ENCODE assay signal across 1 cellular context in the genomic region with DNA sequence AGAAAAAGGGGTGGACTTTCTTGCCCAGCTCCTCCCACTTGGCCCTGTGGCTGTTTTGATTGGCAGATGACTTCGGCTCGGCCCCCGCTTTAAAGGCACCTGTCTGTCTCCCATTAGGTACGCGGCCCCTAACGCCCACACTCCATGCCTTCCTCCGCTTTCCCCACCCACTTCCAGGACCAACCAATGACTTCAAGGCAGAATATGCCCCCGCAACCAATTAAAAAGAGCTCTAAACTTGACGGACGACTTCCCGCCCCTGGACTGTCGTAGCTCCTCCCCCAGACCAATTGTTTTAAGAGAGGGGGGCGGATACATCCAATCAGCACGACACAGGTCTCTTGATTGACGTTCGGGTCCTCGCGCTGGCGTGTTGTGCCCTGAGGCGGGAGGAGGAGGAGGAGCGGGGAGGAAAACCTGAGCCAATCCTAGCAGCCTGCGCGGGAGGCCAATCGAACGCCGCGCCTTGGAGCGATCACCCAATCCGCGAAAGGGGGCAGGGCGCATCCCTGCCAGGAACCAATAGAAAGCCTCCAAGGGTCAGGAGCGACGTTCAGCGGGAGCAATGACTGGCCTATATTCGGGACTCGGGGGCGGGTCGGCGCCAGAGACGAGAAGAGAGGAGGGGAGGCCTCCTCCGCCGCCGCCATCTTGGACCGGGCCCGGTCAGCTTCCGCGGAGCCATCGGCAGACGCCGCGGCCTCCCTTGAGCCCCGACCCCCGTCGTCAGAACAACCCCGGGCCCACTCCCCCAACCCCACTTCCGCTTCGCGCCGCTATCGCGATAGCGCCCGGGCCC.
TF ChIP-seq lines count a peak whose summit lies in the region.

A gene (plus strand): TSS at position 649 of the 799 bp plus-strand sequence. CDS start 5,217 bp downstream, outside the sequence.

TF ChIP-seq in A549, 52 proteins besides CTCF, POLR2A, EP300 and RAD21 (continued from another document):
- TF ChIP-seq, protein P1, sequence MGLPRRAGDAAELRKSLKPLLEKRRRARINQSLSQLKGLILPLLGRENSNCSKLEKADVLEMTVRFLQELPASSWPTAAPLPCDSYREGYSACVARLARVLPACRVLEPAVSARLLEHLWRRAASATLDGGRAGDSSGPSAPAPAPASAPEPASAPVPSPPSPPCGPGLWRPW (IDR thresholded peaks at IDR 0.05) = no peak
- TF ChIP-seq, protein P2, sequence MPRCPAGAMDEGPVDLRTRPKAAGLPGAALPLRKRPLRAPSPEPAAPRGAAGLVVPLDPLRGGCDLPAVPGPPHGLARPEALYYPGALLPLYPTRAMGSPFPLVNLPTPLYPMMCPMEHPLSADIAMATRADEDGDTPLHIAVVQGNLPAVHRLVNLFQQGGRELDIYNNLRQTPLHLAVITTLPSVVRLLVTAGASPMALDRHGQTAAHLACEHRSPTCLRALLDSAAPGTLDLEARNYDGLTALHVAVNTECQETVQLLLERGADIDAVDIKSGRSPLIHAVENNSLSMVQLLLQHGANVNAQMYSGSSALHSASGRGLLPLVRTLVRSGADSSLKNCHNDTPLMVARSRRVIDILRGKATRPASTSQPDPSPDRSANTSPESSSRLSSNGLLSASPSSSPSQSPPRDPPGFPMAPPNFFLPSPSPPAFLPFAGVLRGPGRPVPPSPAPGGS (IDR thresholded peaks at IDR 0.05) = peak; percentile 73; the same call in 1 of the 3 replicates
- no peak for TF ChIP-seq HOXB13 (CRISPR knock-in tag; IDR thresholded peaks at IDR 0.05; ENCODE audit: low read depth)
- no peak for TF ChIP-seq FOSB (CRISPR knock-in tag; IDR thresholded peaks at IDR 0.05)
